ENCODE assay signal across 21 cellular contexts in genomic region chr10:34981834-34982233, GRCh38.
DNase-seq lines count a peak whose midpoint lies in the region; ATAC-seq, FAIRE-seq and TF ChIP-seq lines count a peak whose summit lies in the region.
"Had no signal": no experiment of that assay in that cellular context is flagged by ENCODE, and none has a peak within 500 bp of the region (broad histone marks: within the 10 kb centered on the region; RNA-seq: fewer than 3 reads in every experiment).

No MANE protein-coding gene starts in this region.

- H3K4me1 ChIP-seq in A549: no peaks in the 10 kb centered on the region
- no peaks in the 10 kb centered on the region for H3K4me1 ChIP-seq in IMR-90 (ENCODE audit: control insufficient read depth, insufficient read depth, low read length)
- H3K4me1 ChIP-seq in H1 (replicated peaks in 1 of 4; ENCODE audit: control insufficient read depth in 3 of 4, insufficient read depth in 4 of 4, low read length in 3 of 4): no peaks in the 10 kb centered on the region
- H3K4me1 ChIP-seq: BLaER1 treated with 17β-estradiol and CSF1 and Interleukin-3, amounts not matched to agents 10 nM and 100 nM; Caco-2 had no signal

- no peaks in the 10 kb centered on the region for H3K23me2 ChIP-seq in H1 (ENCODE audit: low read depth, low read length)

- no peak for TF ChIP-seq RAD21 in A549 (conservative IDR thresholded peaks at IDR 0.05 in 1 of 2, IDR thresholded peaks at IDR 0.05 in 1 of 2)
- TF ChIP-seq RAD21 in IMR-90 (IDR thresholded peaks at IDR 0.05; ENCODE audit: low read length): no peak
- TF ChIP-seq RAD21 in H1 (IDR thresholded peaks at IDR 0.05 in 1 of 2, conservative IDR thresholded peaks at IDR 0.05 in 1 of 2; ENCODE audit: low read depth in 2 of 2, low read length in 2 of 2): no peak

- no peak overlapping the region for H2BK15ac ChIP-seq in IMR-90 (ENCODE audit: low read depth, low read length)
- H2BK15ac ChIP-seq in H1 (ENCODE audit: low read length): no peak overlapping the region

- H2BK120ac ChIP-seq in IMR-90 (ENCODE audit: low read depth, low read length) (no peak overlapping the region), H1 (replicated peaks; ENCODE audit: low read depth, low read length) (no peak overlapping the region)

- H3K9ac ChIP-seq in IMR-90 (ENCODE audit: low read depth, low read length) (no peak overlapping the region), H1 (replicated peaks in 1 of 4; ENCODE audit: extremely low read depth in 1 of 4, low read depth in 3 of 4, low read length in 3 of 4) (no peak overlapping the region)
- H3K9ac ChIP-seq: BLaER1 treated with 17β-estradiol and CSF1 and Interleukin-3, amounts not matched to agents 10 nM and 100 nM had no signal

- dilution Hi-C loops in IMR-90 (cut with HindIII; ENCODE audit: low sequenced_read_pairs, unreplicated experiment): no loop called here

- peaks cover 29% of the 10 kb centered on the region for H3K9me3 ChIP-seq in A549
- peaks cover 10% of the 10 kb centered on the region for H3K9me3 ChIP-seq in IMR-90 (ENCODE audit: control insufficient read depth, insufficient read depth, low read length)
- peaks cover 5 to 7% of the 10 kb centered on the region in 2 experiments; a peak in 2 of 4 replicates for H3K9me3 ChIP-seq in H1 (ENCODE audit: insufficient read depth in 2 of 2, low read depth in 1 of 2, low read length in 1 of 2)

- H2BK5ac ChIP-seq in IMR-90 (ENCODE audit: low read depth, low read length, poor library complexity, severe bottlenecking) (no peak overlapping the region), H1 (ENCODE audit: low read depth, low read length) (no peak overlapping the region)

- DNase-seq in A549 (ENCODE audit: low read depth in 1 of 2, low spot score in 1 of 2): no peak
- no peak for DNase-seq in IMR-90
- DNase-seq in H1 (ENCODE audit: low read depth in 1 of 2, low spot score in 2 of 2): no peak
- DNase-seq in putamen (ENCODE audit: low spot score): peak; percentile 7
- DNase-seq in amygdala (lab: John Stamatoyannopoulos, UW): no peak
- DNase-seq: 8988T; AML-193; Caco-2; Calu3; CD4-positive, alpha-beta T cell; CD8-positive, alpha-beta T cell; DMS79 treated with DMSO at 0.1 percent for 48 hours; GF-D8 had no signal

- H2AK9ac ChIP-seq in IMR-90 (replicated peaks; ENCODE audit: low read depth, low read length, poor library complexity): no peak overlapping the region

- in situ Hi-C loops in IMR-90 (cut with MboI; ENCODE audit: low sequenced_read_pairs): no loop called here

- CTCF ChIA-PET in A549 (lab: Yijun Ruan, JAX): interaction anchor here (0.6 to 4.1 kb wide), 6 partner anchors 11 to 316 kb away, joined by 3 to 16 read pairs (median 4); no protein-coding TSS in a partner anchor
- CTCF ChIA-PET in IMR-90 (lab: Yijun Ruan, JAX): no interaction called here
- CTCF ChIA-PET in H1 (lab: Charles Lee; ENCODE audit: partially characterized antibody): interaction anchor here (0.8 kb wide), 1 partner anchor 165 kb away, joined by 3 read pairs; no protein-coding TSS in a partner anchor

- TF ChIP-seq EP300 in A549 (IDR thresholded peaks at IDR 0.05): no peak
- TF ChIP-seq EP300 in H1 (IDR thresholded peaks at IDR 0.05; ENCODE audit: borderline replicate concordance in 1 of 2, low read depth in 2 of 2, low read length in 2 of 2): no peak

- H4K5ac ChIP-seq in IMR-90 (ENCODE audit: low read depth, low read length) (no peak overlapping the region), H1 (ENCODE audit: insufficient read length, low read depth, low read length) (no peak overlapping the region)

- no peak overlapping the region for H2AFZ ChIP-seq in IMR-90 (replicated peaks; ENCODE audit: low read length, poor library complexity)
- no peak overlapping the region for H2AFZ ChIP-seq in H1 (ENCODE audit: low read length)

- no TSS peak for BruUV-seq in IMR-90 (replicated peaks; lab: Mats Ljungman, UMichigan)

- H3K18ac ChIP-seq in IMR-90 (ENCODE audit: low read depth, low read length) (no peak overlapping the region), H1 (ENCODE audit: extremely low read depth, low read length) (no peak overlapping the region)

- no peak overlapping the region for H4K91ac ChIP-seq in IMR-90 (ENCODE audit: insufficient read depth, low read depth, low read length)
- H4K91ac ChIP-seq in H1 (replicated peaks; ENCODE audit: insufficient read length, low read length): no peak overlapping the region

- no peak for ATAC-seq in A549
- no peak for ATAC-seq in IMR-90 (ENCODE audit: low read depth)
- ATAC-seq in GM21717 (IDR thresholded peaks at IDR 0.05; ENCODE audit: unreplicated experiment): no peak
- ATAC-seq in GM18520 (IDR thresholded peaks at IDR 0.05; ENCODE audit: unreplicated experiment): no peak
- ATAC-seq: CD8-positive, alpha-beta T cell had no signal

- no peak overlapping the region for H4K8ac ChIP-seq in IMR-90 (ENCODE audit: low read depth in 2 of 2, low read length in 2 of 2)
- no peak overlapping the region for H4K8ac ChIP-seq in H1 (ENCODE audit: extremely low read depth, insufficient read depth, low read length)

- no peak for TF ChIP-seq POLR2A in A549 (IDR thresholded peaks at IDR 0.05; ENCODE audit: low read length)
- no peak for TF ChIP-seq POLR2A in IMR-90 (IDR thresholded peaks at IDR 0.05; ENCODE audit: low read depth, low read length)
- TF ChIP-seq POLR2A in H1 (IDR thresholded peaks at IDR 0.05; ENCODE audit: control extremely low read depth in 1 of 2, low read depth in 2 of 2, low read length in 2 of 2): no peak

- H3K4ac ChIP-seq in IMR-90 (ENCODE audit: low read depth, low read length): no peak overlapping the region
- no peak overlapping the region for H3K4ac ChIP-seq in H1 (replicated peaks; ENCODE audit: insufficient read length, low read depth, low read length)

- H3K4me2 ChIP-seq in A549 (no peak overlapping the region), IMR-90 (ENCODE audit: low read depth, low read length) (no peak overlapping the region), H1 (ENCODE audit: insufficient read depth in 1 of 2, low read depth in 2 of 2, low read length in 2 of 2) (no peak overlapping the region)
- H3K4me2 ChIP-seq: BLaER1 treated with 17β-estradiol and CSF1 and Interleukin-3, amounts not matched to agents 10 nM and 100 nM had no signal

- H3K27me3 ChIP-seq in IMR-90 (ENCODE audit: control insufficient read depth, insufficient read depth, low read length): peaks cover 10% of the 10 kb centered on the region; the same call in 1 of the 2 replicates
- no peaks in the 10 kb centered on the region for H3K27me3 ChIP-seq in H1 (replicated peaks in 1 of 4; ENCODE audit: control insufficient read depth in 3 of 4, extremely low read depth in 1 of 4, insufficient read depth in 3 of 4, low read length in 3 of 4)
- H3K27me3 ChIP-seq: BLaER1 treated with 17β-estradiol and CSF1 and Interleukin-3, amounts not matched to agents 10 nM and 100 nM had no signal

- H2AK5ac ChIP-seq in IMR-90 (ENCODE audit: low read depth, low read length) (no peak overlapping the region), H1 (ENCODE audit: low read depth, low read length) (no peak overlapping the region)

- H3K79me1 ChIP-seq in IMR-90 (ENCODE audit: low read depth in 1 of 2, low read length in 2 of 2) (no peaks in the 10 kb centered on the region), H1 (ENCODE audit: low read depth, low read length) (no peaks in the 10 kb centered on the region)

- H3K9me1 ChIP-seq in IMR-90 (ENCODE audit: insufficient read depth, low read length): no peaks in the 10 kb centered on the region

- H3K4me3 ChIP-seq in A549: no peak overlapping the region
- no peak overlapping the region for H3K4me3 ChIP-seq in IMR-90 (ENCODE audit: insufficient read depth, low read depth, low read length)
- H3K4me3 ChIP-seq in H1 (ENCODE audit: extremely low read depth in 1 of 4, insufficient read depth in 2 of 4, low read depth in 3 of 4, low read length in 4 of 4): no peak overlapping the region
- H3K4me3 ChIP-seq: BLaER1 treated with 17β-estradiol and CSF1 and Interleukin-3, amounts not matched to agents 10 nM and 100 nM had no signal

- no peaks in the 10 kb centered on the region for H3K36me3 ChIP-seq in IMR-90 (ENCODE audit: control insufficient read depth, insufficient read depth, low read length)
- H3K36me3 ChIP-seq in H1 (ENCODE audit: control insufficient read depth in 2 of 4, insufficient read depth in 4 of 4, low read length in 3 of 4): no peaks in the 10 kb centered on the region
- H3K36me3 ChIP-seq: BLaER1 treated with 17β-estradiol and CSF1 and Interleukin-3, amounts not matched to agents 10 nM and 100 nM had no signal

- H3K23ac ChIP-seq in IMR-90 (ENCODE audit: low read depth, low read length) (no peak overlapping the region), H1 (ENCODE audit: insufficient read length) (no peak overlapping the region)

- no peak overlapping the region; a peak in 1 of 6 replicates for H3K27ac ChIP-seq in A549
- H3K27ac ChIP-seq in IMR-90 (ENCODE audit: insufficient read depth, low read length): no peak overlapping the region
- no peak overlapping the region for H3K27ac ChIP-seq in H1 (ENCODE audit: low read depth, low read length)
- H3K27ac ChIP-seq: BLaER1 treated with 17β-estradiol and CSF1 and Interleukin-3, amounts not matched to agents 10 nM and 100 nM; C4-2B had no signal

- intact Hi-C loops in IMR-90 (cut with micrococcal nuclease): loop anchor here (10.0 kb wide), 1 partner anchor 317 kb away; no protein-coding TSS in a partner anchor

- POLR2A ChIA-PET in A549 (lab: Yijun Ruan, JAX): no interaction called here
- POLR2A ChIA-PET in IMR-90 (lab: Charles Lee; ENCODE audit: unreplicated experiment): interaction anchor here (0.6 kb wide), 1 partner anchor 89 kb away, joined by 3 read pairs; no protein-coding TSS in a partner anchor
- POLR2A ChIA-PET in H1 (lab: Charles Lee; ENCODE audit: partially characterized antibody): no interaction called here

- H3K14ac ChIP-seq in IMR-90 (replicated peaks; ENCODE audit: low read depth, low read length): no peak overlapping the region
- no peak overlapping the region for H3K14ac ChIP-seq in H1 (ENCODE audit: insufficient read length)

- no peak for TF ChIP-seq CTCF in A549 (IDR thresholded peaks at IDR 0.05)
- no peak for TF ChIP-seq CTCF in IMR-90 (conservative IDR thresholded peaks at IDR 0.05; ENCODE audit: low read depth, low read length)
- no peak for TF ChIP-seq CTCF in H1 (IDR thresholded peaks at IDR 0.05; ENCODE audit: control extremely low read depth in 1 of 3, insufficient read depth in 1 of 3, low read depth in 1 of 3, low read length in 3 of 3)

- no peaks in the 10 kb centered on the region for H3K79me2 ChIP-seq in H1 (ENCODE audit: control insufficient read depth in 1 of 2, insufficient read depth in 2 of 2, low read length in 2 of 2)

- H2BK12ac ChIP-seq in H1 (ENCODE audit: low read depth, low read length): no peak overlapping the region

- no peak overlapping the region for H3K56ac ChIP-seq in IMR-90 (ENCODE audit: extremely low read depth, insufficient read depth, low read length)
- H3K56ac ChIP-seq in H1 (replicated peaks; ENCODE audit: insufficient read length, low read depth, low read length): no peak overlapping the region

- 82% methylated on average over 2 of the region's 2 CpGs for WGBS in A549 (ENCODE audit: missing lambda C conversion rate)
- WGBS in IMR-90 (ENCODE audit: extremely low coverage in 2 of 2, insufficient read length in 1 of 2), 2 experiments: no CpG with 5 or more reads among the region's 2 CpGs
- WGBS in H1 (ENCODE audit: extremely low coverage in 1 of 2, insufficient coverage in 1 of 2, insufficient read length in 1 of 2, insufficient replicate concordance in 2 of 2, low coverage in 1 of 2, low lambda C conversion rate in 2 of 2, missing lambda C conversion rate in 1 of 2), 2 experiments: 88% methylated on average over 2 of the region's 2 CpGs; no CpG with 5 or more reads in 1 of the 2 experiments

- H4K20me1 ChIP-seq in IMR-90 (ENCODE audit: insufficient read depth, low read length) (no peaks in the 10 kb centered on the region), H1 (replicated peaks in 1 of 2; ENCODE audit: control insufficient read depth in 1 of 2, insufficient read depth in 2 of 2, low read length in 2 of 2) (no peaks in the 10 kb centered on the region)
- H4K20me1 ChIP-seq: BLaER1 treated with 17β-estradiol and CSF1 and Interleukin-3, amounts not matched to agents 10 nM and 100 nM had no signal

- FAIRE-seq in A549 (lab: Jason Lieb, UNC) (no peak), H1 (lab: Jason Lieb, UNC) (no peak)
- FAIRE-seq: A204.1, D721Med, G401.6, GM12891 had no signal

- H2BK20ac ChIP-seq in IMR-90 (ENCODE audit: low read depth, low read length): no peak overlapping the region
- no peak overlapping the region for H2BK20ac ChIP-seq in H1 (ENCODE audit: low read length)

Comparison
In these comparisons a context has a peak if more than half of its experiments do, and no peak if none do; other contexts are left out.
1. Of the 18 proteins assayed by ChIP-seq in both H1 and A549: peak only in H1: none; only in A549: MAFK; in both: none; in neither: 17.